13 cellular contexts compared by ENCODE assay signal in the genomic region with DNA sequence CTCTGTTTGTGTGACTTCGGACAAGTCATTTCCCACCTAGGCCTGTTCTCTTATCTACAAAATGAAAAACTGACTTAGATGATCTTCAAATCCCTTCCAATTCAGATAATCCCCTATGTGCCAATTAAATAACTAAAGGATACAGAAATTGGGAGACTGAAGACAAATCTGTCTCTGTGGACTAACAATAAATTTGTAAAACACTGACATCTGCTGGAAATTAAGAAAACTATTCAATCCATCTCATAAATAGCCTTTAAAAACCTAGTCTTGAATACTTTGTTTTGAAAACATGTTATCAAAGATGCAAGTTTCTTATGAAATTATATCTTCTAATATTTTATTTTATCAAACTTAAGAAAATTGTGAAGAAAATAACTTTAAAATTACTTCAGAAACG. TPM values are rescaled to one million over a fixed set of nuclear protein-coding genes. Genes with fewer than 3 reads are reported as not detected.
DNase-seq lines count a peak whose midpoint lies in the region; ATAC-seq and TF ChIP-seq lines count a peak whose summit lies in the region.
"Had no signal": no experiment of that assay in that cellular context is flagged by ENCODE, and none has a peak within 500 bp of the region (broad histone marks: within the 10 kb centered on the region; RNA-seq: fewer than 3 reads in every experiment).

No MANE protein-coding gene starts in this region.

- no peaks in the 10 kb centered on the region for H3K27me3 Mint-ChIP-seq in stimulated activated memory B cell treated with anti-CD40 and anti-IgM and Interleukin-4, amounts not matched to agents 10 μg/mL and 1 μg/mL and 100 μg/mL, for 72 hours
- H3K27me3 Mint-ChIP-seq in immature natural killer cell (ENCODE audit: low read depth in 3 of 3), result peaks cover 0 to 1% (median 0%) of the 10 kb centered on the region in 3 donors
- H3K27me3 Mint-ChIP-seq: CD8-positive, alpha-beta memory T cell had no signal

- no peaks in the 10 kb centered on the region for H4K20me1 ChIP-seq in OCI-LY1 (ENCODE audit: insufficient read depth, low read length)

- H3K9me3 Mint-ChIP-seq in stimulated activated memory B cell treated with anti-CD40 and anti-IgM and Interleukin-4, amounts not matched to agents 10 μg/mL and 1 μg/mL and 100 μg/mL, for 72 hours, result no peaks in the 10 kb centered on the region
- no peaks in the 10 kb centered on the region for H3K9me3 Mint-ChIP-seq in immature natural killer cell
- H3K9me3 Mint-ChIP-seq: activated T-helper 2 cell treated with anti-CD3 and anti-CD28 coated beads, Interferon-gamma antibody, Interleukin-2, Interleukin-4, amounts not matched to agents 10 μg/mL and 5 μg/mL and 100 μg/mL, durations not matched to agents 14 hours and 24 hours and 36 hours; CD8-positive, alpha-beta memory T cell had no signal

- peak; percentile 22 for DNase-seq in ELR (ENCODE audit: low read depth)
- peak; percentile 21 for DNase-seq in fibroblast of mammary gland (ENCODE audit: low read depth)
- no peak for DNase-seq in immature natural killer cell
- DNase-seq in ecto neural progenitor cell (ENCODE audit: low spot score), result no peak
- DNase-seq: CD8-positive, alpha-beta memory T cell; left ventricle myocardium superior; NCI-H1436 treated with DMSO at 0.1 percent for 48 hours had no signal

- no peaks in the 10 kb centered on the region for H3K79me2 ChIP-seq in OCI-LY1 (ENCODE audit: insufficient read depth, low read length)

- H3K27me3 ChIP-seq in OCI-LY1 (ENCODE audit: insufficient read depth, low read length), result no peaks in the 10 kb centered on the region

- no peak overlapping the region for H3K9ac ChIP-seq in OCI-LY1 (ENCODE audit: low read length)

- no peak for ATAC-seq in stimulated activated memory B cell treated with anti-CD40 and anti-IgM and Interleukin-4, amounts not matched to agents 10 μg/mL and 1 μg/mL and 100 μg/mL, for 72 hours
- no peak for ATAC-seq in GM18519 (IDR thresholded peaks at IDR 0.05; ENCODE audit: low FRiP score, unreplicated experiment)
- ATAC-seq: activated CD4-positive, CD25-positive, alpha-beta regulatory T cell treated with anti-CD3 and anti-CD28 coated beads, Interleukin-2, amount 50 U/mL, for 24 hours; left ventricle myocardium superior had no signal

- no peak overlapping the region for H3K4me2 ChIP-seq in OCI-LY1 (ENCODE audit: low read length)

- H3K36me3 ChIP-seq in OCI-LY1 (ENCODE audit: insufficient read depth, low read length), result no peaks in the 10 kb centered on the region

- H3F3A ChIP-seq in OCI-LY1 (ENCODE audit: insufficient read depth, low read length), result no peaks in the 10 kb centered on the region

- H3K36me3 Mint-ChIP-seq in stimulated activated memory B cell treated with anti-CD40 and anti-IgM and Interleukin-4, amounts not matched to agents 10 μg/mL and 1 μg/mL and 100 μg/mL, for 72 hours, result peaks cover 35% of the 10 kb centered on the region
- H3K36me3 Mint-ChIP-seq in immature natural killer cell, result peaks cover 0 to 6% (median 2%) of the 10 kb centered on the region in 3 donors

- no peak overlapping the region for H3K27ac Mint-ChIP-seq in stimulated activated memory B cell treated with anti-CD40 and anti-IgM and Interleukin-4, amounts not matched to agents 10 μg/mL and 1 μg/mL and 100 μg/mL, for 72 hours
- no peak overlapping the region for H3K27ac Mint-ChIP-seq in immature natural killer cell
- H3K27ac Mint-ChIP-seq: activated T-helper 2 cell treated with anti-CD3 and anti-CD28 coated beads, Interferon-gamma antibody, Interleukin-2, Interleukin-4, amounts not matched to agents 10 μg/mL and 5 μg/mL and 100 μg/mL, durations not matched to agents 14 hours and 24 hours and 36 hours had no signal

- peaks cover 17% of the 10 kb centered on the region for H3K4me1 Mint-ChIP-seq in stimulated activated memory B cell treated with anti-CD40 and anti-IgM and Interleukin-4, amounts not matched to agents 10 μg/mL and 1 μg/mL and 100 μg/mL, for 72 hours
- H3K4me1 Mint-ChIP-seq in immature natural killer cell, result peaks cover 7 to 21% of the 10 kb centered on the region in 2 donors

- H3K4me1 ChIP-seq in OCI-LY1 (ENCODE audit: insufficient read depth, low read length, severe bottlenecking), result peaks cover 3% of the 10 kb centered on the region

- no peak overlapping the region for H3K27ac ChIP-seq in 22Rv1
- no peak overlapping the region for H3K27ac ChIP-seq in OCI-LY1 (ENCODE audit: low read depth, low read length, poor library complexity, severe bottlenecking)

- H3K9me3 ChIP-seq in OCI-LY1 (ENCODE audit: low read length), result no peaks in the 10 kb centered on the region

- H3K4me3 ChIP-seq in OCI-LY1 (ENCODE audit: low read depth, low read length, poor library complexity, severe bottlenecking) (no peak overlapping the region), fibroblast of mammary gland (ENCODE audit: control insufficient read depth, low read depth, low read length) (no peak overlapping the region)

- no peak overlapping the region for H2AFZ ChIP-seq in OCI-LY1 (ENCODE audit: low read length)

- H3K9me2 ChIP-seq in OCI-LY1 (ENCODE audit: low read depth, low read length), result no peaks in the 10 kb centered on the region

- TF ChIP-seq CTCF in 22Rv1 (IDR thresholded peaks at IDR 0.05) (peak; percentile 45), OCI-LY1 (IDR thresholded peaks at IDR 0.05; ENCODE audit: low read length) (peak; percentile 29; the same call in 1 of the 2 replicates), fibroblast of mammary gland (conservative IDR thresholded peaks at IDR 0.05; ENCODE audit: control insufficient read depth, insufficient read depth, low read depth, low read length) (peak; percentile 17)

- no peak overlapping the region for H3K4me3 Mint-ChIP-seq in stimulated activated memory B cell treated with anti-CD40 and anti-IgM and Interleukin-4, amounts not matched to agents 10 μg/mL and 1 μg/mL and 100 μg/mL, for 72 hours
- no peak overlapping the region for H3K4me3 Mint-ChIP-seq in immature natural killer cell
- H3K4me3 Mint-ChIP-seq: CD8-positive, alpha-beta memory T cell had no signal

RNA-seq across cellular contexts. Expression of gene MTHFS, which starts 38.3 kb away (rescaled TPM):
- 10 to 100 TPM; 53.3 to 98.2 (median 70.1) TPM for polyA plus RNA-seq in immature natural killer cell

Comparison
In these comparisons a context has a peak if more than half of its experiments do, and no peak if none do; other contexts are left out.
1. DNase-seq: peak in ELR (single experiment) and fibroblast of mammary gland (single experiment); none in immature natural killer cell (0 of 3) and ecto neural progenitor cell (single experiment).
2. Peak in every context shown above with its lines, with median percentiles within 50 percentile points of each other: CTCF ChIP-seq.